ENCODE assay signal across 1 cellular context in the genomic region with DNA sequence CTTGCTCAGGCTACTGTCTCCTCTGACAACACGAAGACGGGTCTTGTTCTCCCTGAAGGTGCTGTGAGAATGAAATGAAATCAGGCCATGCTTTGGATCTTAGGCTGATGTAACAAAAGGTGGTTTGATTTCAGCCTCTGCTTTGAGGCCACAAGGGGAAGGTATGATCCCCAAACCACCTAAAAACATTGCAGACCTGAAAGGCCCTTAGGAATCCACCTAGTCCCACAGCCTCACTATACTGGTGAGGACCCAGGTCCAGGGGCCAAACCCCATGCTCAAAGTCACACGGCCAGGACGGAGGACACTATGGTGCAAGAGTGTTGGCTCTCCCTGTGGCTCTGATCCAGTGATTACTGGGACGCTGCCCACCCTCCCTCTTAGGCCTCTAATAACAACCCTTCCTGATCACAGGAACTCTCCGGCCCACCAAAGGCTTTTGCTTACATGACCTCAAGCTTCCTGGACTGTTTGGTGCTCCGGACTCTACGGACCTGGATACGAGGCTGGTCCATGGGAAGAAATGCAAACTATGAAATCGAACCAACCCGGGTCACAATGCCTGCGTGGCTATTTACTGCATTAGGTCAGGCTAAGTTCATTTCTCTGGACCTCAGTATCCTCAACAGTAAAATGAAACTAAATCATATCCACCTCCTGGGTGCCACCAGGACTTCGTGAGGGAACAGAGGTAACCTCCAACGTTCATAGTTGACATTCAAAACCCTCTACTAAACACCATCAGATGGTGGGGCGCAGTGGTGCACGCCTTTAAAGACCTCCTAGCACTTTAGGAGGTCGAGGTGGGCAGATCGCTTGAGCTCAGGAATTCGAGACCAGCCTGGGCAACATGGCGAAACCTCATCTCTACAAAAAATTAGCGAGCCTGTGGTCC.
A peak's percentile ranks its signal among the peaks of the same experiment; 100 is the strongest.
TF ChIP-seq lines count a peak whose summit lies in the region.

No MANE protein-coding gene starts in this region.

TF ChIP-seq in HepG2, 621 proteins besides CTCF, POLR2A, EP300 and RAD21 (continued from another document):
- TF ChIP-seq, protein P1, sequence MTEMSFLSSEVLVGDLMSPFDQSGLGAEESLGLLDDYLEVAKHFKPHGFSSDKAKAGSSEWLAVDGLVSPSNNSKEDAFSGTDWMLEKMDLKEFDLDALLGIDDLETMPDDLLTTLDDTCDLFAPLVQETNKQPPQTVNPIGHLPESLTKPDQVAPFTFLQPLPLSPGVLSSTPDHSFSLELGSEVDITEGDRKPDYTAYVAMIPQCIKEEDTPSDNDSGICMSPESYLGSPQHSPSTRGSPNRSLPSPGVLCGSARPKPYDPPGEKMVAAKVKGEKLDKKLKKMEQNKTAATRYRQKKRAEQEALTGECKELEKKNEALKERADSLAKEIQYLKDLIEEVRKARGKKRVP (CRISPR knock-in tag; IDR thresholded peaks at IDR 0.05), result peak in 1 of 2 experiments; percentile 65; a peak in 2 of 4 replicates
- no peak for TF ChIP-seq ZFAT (CRISPR knock-in tag; conservative IDR thresholded peaks at IDR 0.05)
- no peak for TF ChIP-seq ARNT (IDR thresholded peaks at IDR 0.05)
- no peak for TF ChIP-seq PHF5A (CRISPR knock-in tag; IDR thresholded peaks at IDR 0.05; ENCODE audit: low read depth, unreplicated experiment)
- TF ChIP-seq, protein P2, sequence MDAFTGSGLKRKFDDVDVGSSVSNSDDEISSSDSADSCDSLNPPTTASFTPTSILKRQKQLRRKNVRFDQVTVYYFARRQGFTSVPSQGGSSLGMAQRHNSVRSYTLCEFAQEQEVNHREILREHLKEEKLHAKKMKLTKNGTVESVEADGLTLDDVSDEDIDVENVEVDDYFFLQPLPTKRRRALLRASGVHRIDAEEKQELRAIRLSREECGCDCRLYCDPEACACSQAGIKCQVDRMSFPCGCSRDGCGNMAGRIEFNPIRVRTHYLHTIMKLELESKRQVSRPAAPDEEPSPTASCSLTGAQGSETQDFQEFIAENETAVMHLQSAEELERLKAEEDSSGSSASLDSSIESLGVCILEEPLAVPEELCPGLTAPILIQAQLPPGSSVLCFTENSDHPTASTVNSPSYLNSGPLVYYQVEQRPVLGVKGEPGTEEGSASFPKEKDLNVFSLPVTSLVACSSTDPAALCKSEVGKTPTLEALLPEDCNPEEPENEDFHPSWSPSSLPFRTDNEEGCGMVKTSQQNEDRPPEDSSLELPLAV (CRISPR knock-in tag; conservative IDR thresholded peaks at IDR 0.05; ENCODE audit: low read depth), result no peak
- TF ChIP-seq PRPF4 (IDR thresholded peaks at IDR 0.05; ENCODE audit: low read depth, low read length, poor library complexity, severe bottlenecking), result no peak
- TF ChIP-seq, protein P3, sequence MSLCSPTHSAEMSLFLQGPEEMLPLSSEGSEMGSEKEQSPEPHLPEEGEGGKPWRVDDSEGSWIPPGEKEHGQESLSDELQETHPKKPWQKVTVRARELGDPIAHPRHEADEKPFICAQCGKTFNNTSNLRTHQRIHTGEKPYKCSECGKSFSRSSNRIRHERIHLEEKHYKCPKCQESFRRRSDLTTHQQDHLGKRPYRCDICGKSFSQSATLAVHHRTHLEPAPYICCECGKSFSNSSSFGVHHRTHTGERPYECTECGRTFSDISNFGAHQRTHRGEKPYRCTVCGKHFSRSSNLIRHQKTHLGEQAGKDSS (CRISPR knock-in tag; IDR thresholded peaks at IDR 0.05; ENCODE audit: borderline replicate concordance, low read depth), result no peak
